Comparison of ENCODE assay signal across 12 cellular contexts in genomic region chr7:134789967-134790685, GRCh38. TPM values are rescaled to one million over a fixed set of nuclear protein-coding genes. Genes with fewer than 3 reads are reported as not detected.
DNase-seq lines count a peak whose midpoint lies in the region; ATAC-seq and TF ChIP-seq lines count a peak whose summit lies in the region.
"Had no signal": no experiment of that assay in that cellular context is flagged by ENCODE, and none has a peak within 500 bp of the region (broad histone marks: within the 10 kb centered on the region; RNA-seq: fewer than 3 reads in every experiment).

No MANE protein-coding gene starts in this region.

- H3K36me3 ChIP-seq in BLaER1 treated with 17β-estradiol and CSF1 and Interleukin-3, amounts not matched to agents 10 nM and 100 nM: peaks cover 5 to 70% (median 38%) of the 10 kb centered on the region in 11 experiments; a peak in 20 of 22 replicates

- no peaks in the 10 kb centered on the region for H3K27me3 ChIP-seq in BLaER1 treated with 17β-estradiol and CSF1 and Interleukin-3, amounts not matched to agents 10 nM and 100 nM

- H3K27ac Mint-ChIP-seq in progenitor cell of endocrine pancreas: peak overlapping the region; percentile 3
- H3K27ac Mint-ChIP-seq: CD8-positive, alpha-beta memory T cell; memory B cell had no signal

- H3K9me3 ChIP-seq in BLaER1 treated with 17β-estradiol and CSF1 and Interleukin-3, amounts not matched to agents 10 nM and 100 nM (replicated peaks in 1 of 11): peaks cover 39 to 61% (median 46%) of the 10 kb centered on the region in 11 experiments

- no peak overlapping the region for H3K9ac ChIP-seq in BLaER1 treated with 17β-estradiol and CSF1 and Interleukin-3, amounts not matched to agents 10 nM and 100 nM

- DNase-seq in left cardiac atrium (no peak), progenitor cell of endocrine pancreas (ENCODE audit: low spot score, unreplicated experiment) (no peak), putamen (ENCODE audit: low spot score) (no peak)
- DNase-seq in stimulated activated CD4-positive, alpha-beta T cell treated with anti-CD3 and anti-CD28 coated beads, Interleukin-4, amount 100 ng/mL, for 24 hours: no peak
- DNase-seq: CD8-positive, alpha-beta memory T cell; effector CD8-positive, alpha-beta T cell; NCI-H1436 treated with DMSO at 0.1 percent for 48 hours had no signal

- TF ChIP-seq CTCF in progenitor cell of endocrine pancreas (IDR thresholded peaks at IDR 0.05; ENCODE audit: unreplicated experiment): no peak

- H3K4me1 ChIP-seq in BLaER1 treated with 17β-estradiol and CSF1 and Interleukin-3, amounts not matched to agents 10 nM and 100 nM: peaks cover 20 to 53% (median 33%) of the 10 kb centered on the region in 10 experiments

- H3K9me3 Mint-ChIP-seq in progenitor cell of endocrine pancreas (ENCODE audit: low read depth): peaks cover 6% of the 10 kb centered on the region
- H3K9me3 Mint-ChIP-seq: CD8-positive, alpha-beta memory T cell had no signal

- peak overlapping the region in 6 of 11 experiments; percentile 1 to 87 (median 24); a peak in 9 of 22 replicates for H3K4me2 ChIP-seq in BLaER1 treated with 17β-estradiol and CSF1 and Interleukin-3, amounts not matched to agents 10 nM and 100 nM

- no peak overlapping the region for H3K4me3 ChIP-seq in BLaER1 treated with 17β-estradiol and CSF1 and Interleukin-3, amounts not matched to agents 10 nM and 100 nM

- H3K4me1 Mint-ChIP-seq in progenitor cell of endocrine pancreas (ENCODE audit: low read depth): peaks cover 6% of the 10 kb centered on the region
- H3K4me1 Mint-ChIP-seq: CD8-positive, alpha-beta memory T cell; memory B cell had no signal

- no peaks in the 10 kb centered on the region for H4K20me1 ChIP-seq in BLaER1 treated with 17β-estradiol and CSF1 and Interleukin-3, amounts not matched to agents 10 nM and 100 nM

- intact Hi-C loops in left cardiac atrium (cut with DNase I): no loop called here

- no peaks in the 10 kb centered on the region for H3K27me3 Mint-ChIP-seq in progenitor cell of endocrine pancreas

- peaks cover 8% of the 10 kb centered on the region for H3K36me3 Mint-ChIP-seq in progenitor cell of endocrine pancreas (ENCODE audit: insufficient read depth)
- H3K36me3 Mint-ChIP-seq: CD8-positive, alpha-beta memory T cell had no signal

- H3K27ac ChIP-seq in BLaER1 treated with 17β-estradiol and CSF1 and Interleukin-3, amounts not matched to agents 10 nM and 100 nM: peak overlapping the region in 6 of 11 experiments; percentile 11 to 82 (median 41); a peak in 10 of 22 replicates

- peak; percentile 66 for ATAC-seq in SK-N-SH treated with all-trans-retinoic acid at 6 μM for 48 hours
- peak; percentile 79 to 81 for ATAC-seq in left cardiac atrium
- no peak for ATAC-seq in GM19455 (IDR thresholded peaks at IDR 0.05; ENCODE audit: unreplicated experiment)
- no peak for ATAC-seq in HG03175 (IDR thresholded peaks at IDR 0.05; ENCODE audit: unreplicated experiment)

- no peak overlapping the region for H3K4me3 Mint-ChIP-seq in progenitor cell of endocrine pancreas (ENCODE audit: low read depth)
- H3K4me3 Mint-ChIP-seq: CD8-positive, alpha-beta memory T cell; memory B cell had no signal

TF ChIP-seq in SK-N-SH treated with all-trans-retinoic acid at 6 μM for 48 hours, 23 proteins besides CTCF, POLR2A, EP300 and RAD21:
- TF ChIP-seq GLIS3 (CRISPR knock-in tag; IDR thresholded peaks at IDR 0.05) (peak; percentile 62; the same call in 1 of the 2 replicates), CSDC2 (CRISPR knock-in tag; IDR thresholded peaks at IDR 0.05) (peak; percentile 90; the same call in 1 of the 2 replicates), ESRRG (CRISPR knock-in tag; IDR thresholded peaks at IDR 0.05) (no peak), ISL1 (CRISPR knock-in tag; IDR thresholded peaks at IDR 0.05) (peak; percentile 75), ZC3H10 (CRISPR knock-in tag; IDR thresholded peaks at IDR 0.05) (0 out of 2 replicates have a peak, but pooled peaks have one; percentile 34), SNAI2 (CRISPR knock-in tag; IDR thresholded peaks at IDR 0.05) (0 out of 2 replicates have a peak, but pooled peaks have one; percentile 23), ZFP3 (CRISPR knock-in tag; IDR thresholded peaks at IDR 0.05) (0 out of 2 replicates have a peak, but pooled peaks have one; percentile 47), TOX (CRISPR knock-in tag; IDR thresholded peaks at IDR 0.05; ENCODE audit: borderline replicate concordance) (peak; percentile 57), PPARA (CRISPR knock-in tag; IDR thresholded peaks at IDR 0.05; ENCODE audit: borderline replicate concordance) (no peak)

RNA-seq across cellular contexts. Expression of gene CALD1, which starts 10.7 kb away (rescaled TPM):
- total RNA-seq in left cardiac atrium (100 to 1,000 TPM; 181 to 194 TPM), progenitor cell of endocrine pancreas (95.4 and 106 TPM in 2 replicates)

Comparison
In these comparisons a context has a peak if more than half of its experiments do, and no peak if none do; other contexts are left out.
1. ATAC-seq: peak in SK-N-SH treated with all-trans-retinoic acid at 6 μM for 48 hours (single experiment) and left cardiac atrium (2 of 2); none in GM19455 (single experiment) and HG03175 (single experiment).